Comparison of ENCODE assay signal across 23 cellular contexts in the genomic region with DNA sequence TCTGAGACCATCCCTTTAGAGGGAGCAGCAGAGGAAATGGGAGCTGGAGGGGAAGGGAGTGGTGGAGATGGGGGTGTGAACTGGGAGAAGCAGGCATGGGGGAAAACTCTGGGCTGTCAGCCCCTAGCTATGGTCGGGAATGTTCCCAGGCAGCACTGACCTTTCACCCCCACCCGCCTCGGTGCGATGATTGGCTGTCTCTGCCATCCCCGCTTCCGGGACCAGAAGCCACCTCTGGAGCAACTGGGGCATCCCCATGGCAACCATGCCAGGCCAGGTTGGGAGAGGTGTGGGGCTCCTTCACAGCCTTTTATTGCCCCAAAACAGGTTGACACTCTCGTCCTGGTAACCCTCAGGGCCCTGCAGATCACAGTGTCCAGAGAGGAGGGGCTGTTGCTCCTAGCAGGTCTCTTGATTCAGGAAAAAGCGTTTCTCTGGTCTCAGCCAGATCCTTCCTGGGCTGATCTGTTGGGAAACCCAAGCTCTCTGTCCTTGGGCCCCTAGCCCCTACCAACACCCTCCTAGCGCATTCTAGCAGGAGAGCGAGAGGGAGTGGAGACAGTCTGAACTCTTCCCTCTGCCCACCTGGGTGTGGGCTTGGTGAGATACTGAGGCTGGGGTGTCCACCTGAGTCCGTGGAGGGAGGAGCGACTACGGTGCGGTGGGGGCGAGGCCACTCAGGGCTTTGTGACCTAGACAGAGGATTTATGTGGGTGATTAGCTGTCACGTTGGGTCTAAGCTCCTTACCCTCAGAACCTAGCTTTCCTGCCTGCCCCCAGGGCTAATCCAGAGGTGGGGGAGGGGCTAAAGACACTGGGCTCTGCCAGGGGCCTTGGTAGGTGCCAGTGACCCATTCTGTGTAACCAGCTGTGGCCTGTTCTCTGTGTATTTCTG. TPM values are rescaled to one million over a fixed set of nuclear protein-coding genes. Genes with fewer than 3 reads are reported as not detected.
DNase-seq lines count a peak whose midpoint lies in the region; ATAC-seq and TF ChIP-seq lines count a peak whose summit lies in the region.
"Had no signal": no experiment of that assay in that cellular context is flagged by ENCODE, and none has a peak within 500 bp of the region (broad histone marks: within the 10 kb centered on the region; RNA-seq: fewer than 3 reads in every experiment).

No MANE protein-coding gene starts in this region.

- CTCF ChIA-PET in IMR-90 (lab: Yijun Ruan, JAX) = interaction anchor here (0.6 to 3.8 kb wide), 2 partner anchors 28 to 38 kb away, joined by 3 to 14 read pairs; no protein-coding TSS in a partner anchor

- H3K18ac ChIP-seq in IMR-90 (ENCODE audit: low read depth, low read length) = no peak overlapping the region

- H3K9me3 ChIP-seq in IMR-90 (ENCODE audit: control insufficient read depth, insufficient read depth, low read length) = no peaks in the 10 kb centered on the region
- H3K9me3 ChIP-seq in adrenal gland (replicated peaks in 1 of 3) = no peaks in the 10 kb centered on the region
- H3K9me3 ChIP-seq in upper lobe of right lung = no peaks in the 10 kb centered on the region
- H3K9me3 ChIP-seq: colonic mucosa, heart left ventricle, upper lobe of left lung had no signal

- dilution Hi-C loops in IMR-90 (cut with HindIII; ENCODE audit: low sequenced_read_pairs, unreplicated experiment) = no loop called here

- no peak overlapping the region for H2AK5ac ChIP-seq in IMR-90 (ENCODE audit: low read depth, low read length)

- H3K27me3 ChIP-seq in IMR-90 (ENCODE audit: control insufficient read depth, insufficient read depth, low read length) (no peaks in the 10 kb centered on the region), adrenal gland (no peaks in the 10 kb centered on the region), upper lobe of right lung (no peaks in the 10 kb centered on the region)
- H3K27me3 ChIP-seq: colonic mucosa, foreskin keratinocyte, upper lobe of left lung had no signal

- peaks cover 3% of the 10 kb centered on the region; the same call in 1 of the 2 replicates for H4K20me1 ChIP-seq in IMR-90 (ENCODE audit: insufficient read depth, low read length)

- TF ChIP-seq POLR2A in IMR-90 (IDR thresholded peaks at IDR 0.05; ENCODE audit: low read depth, low read length) = no peak
- TF ChIP-seq POLR2A in adrenal gland (IDR thresholded peaks at IDR 0.05) = no peak

- H3K4me1 ChIP-seq in IMR-90 (ENCODE audit: control insufficient read depth, insufficient read depth, low read length) (peaks cover 9% of the 10 kb centered on the region), adrenal gland (replicated peaks in 1 of 2) (peaks cover 9 to 13% of the 10 kb centered on the region in 2 donors), upper lobe of right lung (no peaks in the 10 kb centered on the region)
- H3K4me1 ChIP-seq: colonic mucosa had no signal

- in situ Hi-C loops in IMR-90 (cut with MboI; ENCODE audit: low sequenced_read_pairs) = no loop called here

- H2BK120ac ChIP-seq in IMR-90 (ENCODE audit: low read depth, low read length) = peak overlapping the region; percentile 46

- H2BK15ac ChIP-seq in IMR-90 (ENCODE audit: low read depth, low read length) = no peak overlapping the region

- no peak overlapping the region for H2BK20ac ChIP-seq in IMR-90 (ENCODE audit: low read depth, low read length)

- no peak overlapping the region; the same call in 1 of the 2 replicates for H3K4ac ChIP-seq in IMR-90 (ENCODE audit: low read depth, low read length)

- TF ChIP-seq RAD21 in IMR-90 (IDR thresholded peaks at IDR 0.05; ENCODE audit: low read length) = no peak

- no peak overlapping the region for H3K56ac ChIP-seq in IMR-90 (ENCODE audit: extremely low read depth, insufficient read depth, low read length)

- H2BK5ac ChIP-seq in IMR-90 (ENCODE audit: low read depth, low read length, poor library complexity, severe bottlenecking) = no peak overlapping the region

- H3K79me1 ChIP-seq in IMR-90 (ENCODE audit: low read depth in 1 of 2, low read length in 2 of 2) = no peaks in the 10 kb centered on the region

- H3K4me2 ChIP-seq in IMR-90 (ENCODE audit: low read depth, low read length) = no peak overlapping the region

- H4K5ac ChIP-seq in IMR-90 (ENCODE audit: low read depth, low read length) = no peak overlapping the region

- peaks cover 15% of the 10 kb centered on the region; the same call in 1 of the 2 replicates for H3K9me1 ChIP-seq in IMR-90 (ENCODE audit: insufficient read depth, low read length)

- no peak overlapping the region for H3K14ac ChIP-seq in IMR-90 (replicated peaks; ENCODE audit: low read depth, low read length)

- H3K36me3 ChIP-seq in IMR-90 (ENCODE audit: control insufficient read depth, insufficient read depth, low read length) = no peaks in the 10 kb centered on the region
- no peaks in the 10 kb centered on the region for H3K36me3 ChIP-seq in adrenal gland (replicated peaks in 1 of 2)
- H3K36me3 ChIP-seq in upper lobe of right lung = no peaks in the 10 kb centered on the region
- H3K36me3 ChIP-seq: colonic mucosa, heart left ventricle, upper lobe of left lung had no signal

- TF ChIP-seq CTCF in IMR-90 (conservative IDR thresholded peaks at IDR 0.05; ENCODE audit: low read depth, low read length) (no peak), adrenal gland (IDR thresholded peaks at IDR 0.05) (no peak), upper lobe of right lung (IDR thresholded peaks at IDR 0.05) (no peak)

- peak overlapping the region; percentile 44 for H2AK9ac ChIP-seq in IMR-90 (replicated peaks; ENCODE audit: low read depth, low read length, poor library complexity)

- intact Hi-C loops in IMR-90 (cut with micrococcal nuclease) = no loop called here
- intact Hi-C loops in adrenal gland (cut with DNase I) = no loop called here
- intact Hi-C loops in upper lobe of right lung (cut with DNase I) = no loop called here

- ATAC-seq in IMR-90 (ENCODE audit: low read depth) (no peak), left lobe of liver (peak; percentile 43), upper lobe of right lung (peak; percentile 5)
- ATAC-seq: heart left ventricle had no signal

- WGBS in IMR-90 (ENCODE audit: extremely low coverage in 2 of 2, insufficient read length in 1 of 2), 2 experiments = no CpG with 5 or more reads among the region's 16 CpGs
- WGBS in adrenal gland, 4 donors = 63 to 72% (median 70%) methylated on average over 16 of the region's 16 CpGs

- no peak overlapping the region for H3K23ac ChIP-seq in IMR-90 (ENCODE audit: low read depth, low read length)

- H4K91ac ChIP-seq in IMR-90 (ENCODE audit: insufficient read depth, low read depth, low read length) = no peak overlapping the region; the same call in 1 of the 2 replicates

- no peak overlapping the region for H3K4me3 ChIP-seq in IMR-90 (ENCODE audit: insufficient read depth, low read depth, low read length)
- no peak overlapping the region for H3K4me3 ChIP-seq in adrenal gland
- no peak overlapping the region for H3K4me3 ChIP-seq in upper lobe of right lung
- H3K4me3 ChIP-seq: colonic mucosa, heart left ventricle, upper lobe of left lung had no signal

- H3K27ac ChIP-seq in IMR-90 (ENCODE audit: insufficient read depth, low read length) (no peak overlapping the region), adrenal gland (peak overlapping the region in 4 of 5 donors; percentile 27 to 78 (median 52)), upper lobe of right lung (no peak overlapping the region)
- H3K27ac ChIP-seq: colonic mucosa, foreskin keratinocyte, heart left ventricle had no signal

- H4K8ac ChIP-seq in IMR-90 (ENCODE audit: low read depth in 2 of 2, low read length in 2 of 2) = no peak overlapping the region

- no peak overlapping the region for H3K9ac ChIP-seq in IMR-90 (ENCODE audit: low read depth, low read length)

- DNase-seq in IMR-90 (no peak), adrenal gland (peak in 2 of 7 donors; percentile 47 to 63), left lobe of liver (ENCODE audit: low spot score) (no peak), upper lobe of right lung (no peak), NCI-H1105 treated with DMSO at 0.1 percent for 48 hours (lab: John Stamatoyannopoulos, UW) (no peak), cerebellar nuclear complex (lab: John Stamatoyannopoulos, UW) (no peak), foreskin melanocyte (no peak)
- DNase-seq: activated CD4-positive, alpha-beta T cell treated with anti-CD3 and anti-CD28 coated beads, Interleukin-2, amount 10 ng/mL, durations not matched to agents 24 days and 14 days; anterior cingulate cortex; colonic mucosa; effector memory CD4-positive, alpha-beta T cell; foreskin keratinocyte; heart left ventricle; KBM-7; kidney; MM.1S; NCI-H1930; NCI-H526; SIG-M5; stimulated activated CD4-positive, alpha-beta T cell treated with anti-CD3 and anti-CD28 coated beads, Interleukin-15, amount 100 ng/mL, for 24 hours; substantia nigra; SW 1271; upper lobe of left lung had no signal

- POLR2A ChIA-PET in IMR-90 (lab: Charles Lee; ENCODE audit: unreplicated experiment) = no interaction called here

- no TSS peak for BruUV-seq in IMR-90 (replicated peaks; lab: Mats Ljungman, UMichigan)

- peak overlapping the region; percentile 27 for H2AFZ ChIP-seq in IMR-90 (replicated peaks; ENCODE audit: low read length, poor library complexity)

TF ChIP-seq in IMR-90, 13 proteins besides CTCF, POLR2A, EP300 and RAD21 (continues in another document):
- TF ChIP-seq FOS (IDR thresholded peaks at IDR 0.05; ENCODE audit: low read depth, low read length) (no peak), SMC3 (IDR thresholded peaks at IDR 0.05; ENCODE audit: low read depth, low read length) (no peak), USF2 (IDR thresholded peaks at IDR 0.05; ENCODE audit: low read depth, low read length) (no peak), CHD1 (IDR thresholded peaks at IDR 0.05; ENCODE audit: low read depth, low read length) (no peak)

RNA-seq across cellular contexts. Expression of gene SLC6A9, which starts 12.2 kb away (rescaled TPM):
- total RNA-seq in IMR-90 (2012; rRNA removed) (1.9 and 2.0 TPM in 2 replicates), adrenal gland (100 to 1,000 TPM in 1 of 8 donors, 10 to 100 TPM in 7; 11.9 to 198 (median 23.5) TPM), left lobe of liver (0.65 TPM), upper lobe of right lung (19.2 TPM)
- polyA plus RNA-seq in IMR-90 (2012; rRNA removed) (6.2 and 6.6 TPM in 2 replicates), adrenal gland (10 to 100 TPM; 11.8 to 77.2 (median 27.6) TPM)
- 3.6 and 12.7 TPM in 2 replicates for polyA plus RNA-seq in IMR-90 (2012; cell fraction: cytosol; rRNA removed)
- polyA plus RNA-seq in IMR-90 (2012; cell fraction: nucleus; rRNA removed; ENCODE audit: low replicate concordance) = 19.1 and 30.0 TPM in 2 replicates

RNA-seq across cellular contexts. Expression of gene CCDC24, which starts 52.0 kb away (rescaled TPM):
- total RNA-seq in IMR-90 (2012; rRNA removed) (1.4 and 1.7 TPM in 2 replicates), adrenal gland (10 to 100 TPM in 5 of 8 donors, 1 to 10 TPM in 3; 5.8 to 16.8 (median 11.7) TPM), left lobe of liver (4.7 TPM), upper lobe of right lung (5.3 TPM)
- polyA plus RNA-seq in IMR-90 (2012; rRNA removed) (4.3 and 4.6 TPM in 2 replicates), adrenal gland (10 to 100 TPM in 2 of 3 donors, 1 to 10 TPM in 1; 3.1 to 53.5 (median 52.5) TPM)
- 4.3 and 4.7 TPM in 2 replicates for polyA plus RNA-seq in IMR-90 (2012; cell fraction: cytosol; rRNA removed)
- 11.7 and 31.3 TPM in 2 replicates for polyA plus RNA-seq in IMR-90 (2012; cell fraction: nucleus; rRNA removed; ENCODE audit: low replicate concordance)

Comparison
In these comparisons a context has a peak if more than half of its experiments do, and no peak if none do; other contexts are left out.
1. H3K27ac ChIP-seq: peak in adrenal gland (4 of 5); none in IMR-90 (single experiment) and upper lobe of right lung (single experiment).